In the genomic region with DNA sequence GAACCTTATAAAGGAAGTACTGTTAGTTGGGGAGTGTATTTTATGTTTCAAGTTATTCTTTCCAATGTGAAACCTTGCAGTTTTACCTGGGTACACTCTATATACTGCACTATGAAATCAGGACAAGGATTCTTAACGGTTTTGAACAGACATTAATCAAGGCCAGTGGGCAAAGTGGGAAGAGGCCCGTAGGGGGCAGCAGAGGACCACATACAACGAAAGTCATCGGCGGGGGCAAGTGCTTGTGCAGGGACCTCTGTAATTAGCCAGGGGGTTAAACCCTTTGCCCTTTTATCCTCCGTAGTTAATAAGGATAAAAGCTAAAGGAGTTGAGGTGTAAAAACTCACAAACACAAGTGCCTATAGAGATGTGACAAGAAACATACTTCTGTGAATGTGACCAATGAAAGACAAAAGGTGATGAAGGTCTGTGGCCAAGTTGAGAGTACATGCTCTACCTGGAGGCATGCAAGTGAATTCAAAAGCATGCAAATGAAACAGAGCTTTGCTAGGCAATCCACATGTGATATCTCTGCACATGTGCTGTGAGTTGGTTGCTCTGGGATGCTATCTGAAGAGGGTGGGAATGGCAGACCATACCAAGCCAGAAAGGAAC, we compare ENCODE assay signal across 8 cellular contexts.
DNase-seq lines count a peak whose midpoint lies in the region; ATAC-seq and TF ChIP-seq lines count a peak whose summit lies in the region.

No MANE protein-coding gene starts in this region.

- CTCF ChIA-PET in Caco-2 (lab: Charles Lee): no interaction called here

- DNase-seq in Caco-2 (peak; percentile 54 to 73), OCI-M1 (lab: John Stamatoyannopoulos, UW) (peak; percentile 88), glomerular visceral epithelial cell (ENCODE audit: extremely low spot score) (peak; percentile 58), pons (ENCODE audit: low spot score) (peak; percentile 51), posterior vena cava (ENCODE audit: low spot score) (no peak)

- no peaks in the 10 kb centered on the region for H3K27me3 ChIP-seq in Caco-2 (replicated peaks; ENCODE audit: control insufficient read depth, insufficient read depth, low read length)

- H3K36me3 Mint-ChIP-seq in Caco-2 (ENCODE audit: insufficient read depth, unreplicated experiment): no peaks in the 10 kb centered on the region
- H3K36me3 Mint-ChIP-seq in activated T-helper 17 cell treated with anti-CD3 and anti-CD28 coated beads, Interleukin-2, amount 50 U/mL, for 72 hours (ENCODE audit: low read depth): no peaks in the 10 kb centered on the region

- H3K4me3 ChIP-seq in Caco-2 (ENCODE audit: low read depth, low read length): no peak overlapping the region

- H3K4me1 ChIP-seq in Caco-2: no peaks in the 10 kb centered on the region

- H3K27me3 Mint-ChIP-seq in Caco-2 (ENCODE audit: insufficient read depth, unreplicated experiment): no peaks in the 10 kb centered on the region
- H3K27me3 Mint-ChIP-seq in activated T-helper 17 cell treated with anti-CD3 and anti-CD28 coated beads, Interleukin-2, amount 50 U/mL, for 72 hours: no peaks in the 10 kb centered on the region

- H3K4me1 Mint-ChIP-seq in Caco-2 (ENCODE audit: low read depth, unreplicated experiment): no peaks in the 10 kb centered on the region
- H3K4me1 Mint-ChIP-seq in activated T-helper 17 cell treated with anti-CD3 and anti-CD28 coated beads, Interleukin-2, amount 50 U/mL, for 72 hours: no peaks in the 10 kb centered on the region

- no TSS peak for BruUV-seq in Caco-2 (replicated peaks; lab: Mats Ljungman, UMichigan)

- H3K4me3 Mint-ChIP-seq in Caco-2 (ENCODE audit: unreplicated experiment): no peak overlapping the region
- H3K4me3 Mint-ChIP-seq in activated T-helper 17 cell treated with anti-CD3 and anti-CD28 coated beads, Interleukin-2, amount 50 U/mL, for 72 hours: no peak overlapping the region

- no peak overlapping the region for H3K27ac Mint-ChIP-seq in Caco-2 (ENCODE audit: unreplicated experiment)
- H3K27ac Mint-ChIP-seq in activated T-helper 17 cell treated with anti-CD3 and anti-CD28 coated beads, Interleukin-2, amount 50 U/mL, for 72 hours: no peak overlapping the region

- intact Hi-C loops in Caco-2 (cut with micrococcal nuclease; ENCODE audit: unreplicated experiment): loop anchor here (1.0 kb wide), 5 partner anchors 236 to 1084 kb away; no protein-coding TSS in a partner anchor
- intact Hi-C loops in posterior vena cava (cut with DNase I): no loop called here

- POLR2A ChIA-PET in Caco-2 (lab: Charles Lee): no interaction called here

- H3K9me3 ChIP-seq in Caco-2: no peaks in the 10 kb centered on the region

- peak; percentile 85 for TF ChIP-seq CTCF in Caco-2 (IDR thresholded peaks at IDR 0.05; ENCODE audit: insufficient read depth in 1 of 2, low read depth in 1 of 2, low read length in 1 of 2, severe bottlenecking in 1 of 2, unreplicated experiment in 1 of 2)

- H3K36me3 ChIP-seq in Caco-2 (ENCODE audit: control insufficient read depth, insufficient read depth, low read length): no peaks in the 10 kb centered on the region

- peak; percentile 93 for ATAC-seq in GM19438 (IDR thresholded peaks at IDR 0.05; ENCODE audit: low read depth, unreplicated experiment)
- ATAC-seq in HG03442 (IDR thresholded peaks at IDR 0.05; ENCODE audit: unreplicated experiment): peak; percentile 91
- ATAC-seq in activated T-helper 17 cell treated with anti-CD3 and anti-CD28 coated beads, Interleukin-2, amount 50 U/mL, for 72 hours (replicated peaks): peak; percentile 56

- H3K9me3 Mint-ChIP-seq in Caco-2 (ENCODE audit: unreplicated experiment): no peaks in the 10 kb centered on the region
- no peaks in the 10 kb centered on the region for H3K9me3 Mint-ChIP-seq in activated T-helper 17 cell treated with anti-CD3 and anti-CD28 coated beads, Interleukin-2, amount 50 U/mL, for 72 hours
